ENCODE assay signal across 1 cellular context in the genomic region with DNA sequence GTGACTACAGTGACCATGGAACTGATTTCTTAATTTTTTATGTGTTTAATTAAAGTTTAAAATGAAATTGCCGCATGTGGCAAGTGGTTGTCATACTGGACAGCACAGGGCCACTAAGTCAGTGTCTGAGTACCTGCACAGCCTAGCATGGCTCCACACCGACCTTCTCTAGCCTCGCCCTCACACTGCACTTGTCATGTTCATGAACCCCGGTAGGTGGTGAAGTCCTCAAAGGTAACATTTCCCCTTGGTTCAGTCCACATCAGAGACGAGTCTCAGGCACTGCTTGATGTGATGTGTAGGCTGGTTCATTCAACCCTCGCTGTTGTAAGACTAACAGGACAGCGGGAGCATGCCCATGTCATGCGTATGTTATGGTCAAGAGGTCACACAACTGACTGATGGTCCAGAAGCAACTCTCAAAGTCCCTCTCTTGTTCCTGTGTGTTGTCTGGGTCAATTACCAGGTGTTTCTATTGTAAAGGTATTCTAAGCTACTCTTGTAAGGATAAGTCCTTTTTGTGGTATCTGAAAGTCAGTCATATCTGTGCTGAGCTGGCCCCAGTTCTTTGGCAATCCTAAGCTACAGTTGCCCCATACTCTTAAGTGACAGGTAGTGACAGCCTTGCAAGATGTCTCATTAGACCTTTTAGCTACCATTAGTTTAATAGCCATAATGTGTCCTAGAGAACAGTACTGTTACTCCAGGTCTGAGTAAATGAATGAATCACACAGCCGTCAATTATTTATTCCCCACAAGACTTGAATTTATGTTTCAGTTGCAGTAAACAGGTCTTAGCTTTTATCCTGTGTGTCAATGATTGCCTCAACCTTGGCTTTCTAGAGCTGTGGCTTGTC.
TF ChIP-seq lines count a peak whose summit lies in the region.

No MANE protein-coding gene starts in this region.

TF ChIP-seq in liver, 16 proteins besides CTCF, POLR2A, EP300 and RAD21:
- TF ChIP-seq RXRA (IDR thresholded peaks at IDR 0.05) = peak; percentile 37 to 75
- TF ChIP-seq REST (IDR thresholded peaks at IDR 0.05) = no peak
- TF ChIP-seq SP1 (IDR thresholded peaks at IDR 0.05) = no peak
- no peak for TF ChIP-seq EGR1 (IDR thresholded peaks at IDR 0.05; ENCODE audit: low read depth in 2 of 2)
- no peak for TF ChIP-seq JUND (IDR thresholded peaks at IDR 0.05)
- TF ChIP-seq MAX (IDR thresholded peaks at IDR 0.05) = no peak
- peak; percentile 30 to 55 for TF ChIP-seq HNF4A (conservative IDR thresholded peaks at IDR 0.05)
- no peak for TF ChIP-seq NR2F2 (IDR thresholded peaks at IDR 0.05)
